16 cellular contexts compared by ENCODE assay signal in genomic region chr1:162240643-162240976, GRCh38.
DNase-seq lines count a peak whose midpoint lies in the region; ATAC-seq, FAIRE-seq and TF ChIP-seq lines count a peak whose summit lies in the region.
"Had no signal": no experiment of that assay in that cellular context is flagged by ENCODE, and none has a peak within 500 bp of the region (broad histone marks: within the 10 kb centered on the region; RNA-seq: fewer than 3 reads in every experiment).

No MANE protein-coding gene starts in this region.

- no peaks in the 10 kb centered on the region for H3K36me3 Mint-ChIP-seq in Caco-2 (ENCODE audit: insufficient read depth, unreplicated experiment)
- H3K36me3 Mint-ChIP-seq: CD8-positive, alpha-beta T cell; IgD-negative memory B cell had no signal

- TF ChIP-seq EP300 in neural cell (conservative IDR thresholded peaks at IDR 0.05; ENCODE audit: poor library complexity, severe bottlenecking): no peak

- DNase-seq in Caco-2 (peak; percentile 16 to 41), PC-3 (peak; percentile 32), left colon (no peak), NCI-H2107 (lab: John Stamatoyannopoulos, UW) (no peak), D721Med (ENCODE audit: insufficient read length, low spot score) (no peak), NCI-H510A treated with DMSO at 0.1 percent for 48 hours (lab: John Stamatoyannopoulos, UW) (no peak)
- DNase-seq: CD8-positive, alpha-beta T cell; GM23248 had no signal

- POLR2A ChIA-PET in Caco-2 (lab: Charles Lee) (no interaction called here), PC-3 (lab: Charles Lee; ENCODE audit: unreplicated experiment) (no interaction called here)

- no peak for ATAC-seq in PC-3
- peak; percentile 69 for ATAC-seq in left colon
- ATAC-seq: CD8-positive, alpha-beta T cell had no signal

- no peaks in the 10 kb centered on the region for H3K27me3 Mint-ChIP-seq in Caco-2 (ENCODE audit: insufficient read depth, unreplicated experiment)

- H3K36me3 ChIP-seq in Caco-2 (ENCODE audit: control insufficient read depth, insufficient read depth, low read length): no peaks in the 10 kb centered on the region
- no peaks in the 10 kb centered on the region for H3K36me3 ChIP-seq in PC-3 (ENCODE audit: low read depth, low read length)
- H3K36me3 ChIP-seq in neural cell (ENCODE audit: insufficient read depth, low read length): no peaks in the 10 kb centered on the region
- H3K36me3 ChIP-seq: BLaER1 treated with 17β-estradiol and CSF1 and Interleukin-3, amounts not matched to agents 10 nM and 100 nM; HAP-1 had no signal

- BruUV-seq in Caco-2 (replicated peaks; lab: Mats Ljungman, UMichigan) (no TSS peak), PC-3 (replicated peaks; lab: Mats Ljungman, UMichigan) (no TSS peak)

- H3F3A ChIP-seq in PC-3 (ENCODE audit: low read length, unreplicated experiment): no peaks in the 10 kb centered on the region
- peaks cover 4% of the 10 kb centered on the region for H3F3A ChIP-seq in neural cell (ENCODE audit: insufficient read depth, low read length, poor library complexity, severe bottlenecking)

- H3K27ac ChIP-seq in PC-3 (ENCODE audit: low read length): no peak overlapping the region
- H3K27ac ChIP-seq in neural cell (ENCODE audit: low read length): peak overlapping the region; percentile 31
- H3K27ac ChIP-seq: BLaER1 treated with 17β-estradiol and CSF1 and Interleukin-3, amounts not matched to agents 10 nM and 100 nM; GM23248 had no signal

- H2AFZ ChIP-seq in PC-3 (ENCODE audit: low read length): no peak overlapping the region
- no peak overlapping the region for H2AFZ ChIP-seq in neural cell (ENCODE audit: low read depth, low read length)
- H2AFZ ChIP-seq: GM23248 had no signal

- H3K27me3 ChIP-seq in Caco-2 (replicated peaks; ENCODE audit: control insufficient read depth, insufficient read depth, low read length) (no peaks in the 10 kb centered on the region), PC-3 (ENCODE audit: low read length) (no peaks in the 10 kb centered on the region), neural cell (ENCODE audit: insufficient read depth, low read depth, low read length) (no peaks in the 10 kb centered on the region)
- H3K27me3 ChIP-seq: BLaER1 treated with 17β-estradiol and CSF1 and Interleukin-3, amounts not matched to agents 10 nM and 100 nM had no signal

- H3K9me3 ChIP-seq in Caco-2 (no peaks in the 10 kb centered on the region), PC-3 (ENCODE audit: low read length) (no peaks in the 10 kb centered on the region), neural cell (ENCODE audit: low read length) (no peaks in the 10 kb centered on the region)
- H3K9me3 ChIP-seq: BLaER1 treated with 17β-estradiol and CSF1 and Interleukin-3, amounts not matched to agents 10 nM and 100 nM; HAP-1 had no signal

- no peak overlapping the region for H3K27ac Mint-ChIP-seq in Caco-2 (ENCODE audit: unreplicated experiment)
- H3K27ac Mint-ChIP-seq: B cell; CD8-positive, alpha-beta T cell had no signal

- intact Hi-C loops in Caco-2 (cut with micrococcal nuclease; ENCODE audit: unreplicated experiment) (loop anchor here (5.0 kb wide), 1 partner anchor 48 kb away; no protein-coding TSS in a partner anchor), PC-3 (cut with micrococcal nuclease) (no loop called here), left colon (cut with DNase I, micrococcal nuclease) (no loop called here)

- H3K4me1 Mint-ChIP-seq in Caco-2 (ENCODE audit: low read depth, unreplicated experiment): peaks cover 25% of the 10 kb centered on the region
- H3K4me1 Mint-ChIP-seq: B cell had no signal

- H3K9me2 ChIP-seq in PC-3 (replicated peaks; ENCODE audit: low read length): no peaks in the 10 kb centered on the region
- no peaks in the 10 kb centered on the region for H3K9me2 ChIP-seq in neural cell (ENCODE audit: insufficient read depth, low read length)

- CTCF ChIA-PET in Caco-2 (lab: Charles Lee): no interaction called here
- CTCF ChIA-PET in PC-3 (lab: Charles Lee): no interaction called here

- no peak for TF ChIP-seq RAD21 in neural cell (conservative IDR thresholded peaks at IDR 0.05)

- no peaks in the 10 kb centered on the region for H4K20me1 ChIP-seq in PC-3 (ENCODE audit: low read length)
- H4K20me1 ChIP-seq in neural cell (ENCODE audit: insufficient read depth): no peaks in the 10 kb centered on the region
- H4K20me1 ChIP-seq: BLaER1 treated with 17β-estradiol and CSF1 and Interleukin-3, amounts not matched to agents 10 nM and 100 nM had no signal

- H3K9ac ChIP-seq in PC-3 (ENCODE audit: low read length) (no peak overlapping the region), neural cell (ENCODE audit: low read length) (no peak overlapping the region)
- H3K9ac ChIP-seq: BLaER1 treated with 17β-estradiol and CSF1 and Interleukin-3, amounts not matched to agents 10 nM and 100 nM; GM23248 had no signal

- H3K4me3 Mint-ChIP-seq in Caco-2 (ENCODE audit: unreplicated experiment): no peak overlapping the region
- H3K4me3 Mint-ChIP-seq: B cell; CD8-positive, alpha-beta T cell; IgD-negative memory B cell had no signal

- H3K4me2 ChIP-seq in PC-3 (ENCODE audit: low read length) (no peak overlapping the region), neural cell (ENCODE audit: low read length) (no peak overlapping the region)
- H3K4me2 ChIP-seq: BLaER1 treated with 17β-estradiol and CSF1 and Interleukin-3, amounts not matched to agents 10 nM and 100 nM had no signal

- no peak for FAIRE-seq in D721Med (lab: Jason Lieb, UNC)
- FAIRE-seq: G401.6, GM12891, HTR-8/SVneo had no signal

- H3K9me3 Mint-ChIP-seq in Caco-2 (ENCODE audit: unreplicated experiment): peaks cover 9% of the 10 kb centered on the region
- H3K9me3 Mint-ChIP-seq: CD8-positive, alpha-beta T cell had no signal

- H3K4me3 ChIP-seq in Caco-2 (ENCODE audit: low read depth, low read length) (no peak overlapping the region), PC-3 (ENCODE audit: low read length) (no peak overlapping the region), neural cell (ENCODE audit: low read length) (no peak overlapping the region)
- H3K4me3 ChIP-seq: BLaER1 treated with 17β-estradiol and CSF1 and Interleukin-3, amounts not matched to agents 10 nM and 100 nM; GM23248; HAP-1 had no signal

- H3K79me2 ChIP-seq in PC-3 (ENCODE audit: low read length): no peaks in the 10 kb centered on the region
- peaks cover 13% of the 10 kb centered on the region for H3K79me2 ChIP-seq in neural cell (replicated peaks; ENCODE audit: insufficient read depth, low read length)

- TF ChIP-seq CTCF in Caco-2 (IDR thresholded peaks at IDR 0.05; ENCODE audit: insufficient read depth in 1 of 2, low read depth in 1 of 2, low read length in 1 of 2, severe bottlenecking in 1 of 2, unreplicated experiment in 1 of 2) (no peak), PC-3 (conservative IDR thresholded peaks at IDR 0.05; ENCODE audit: low read depth, low read length) (no peak), neural cell (IDR thresholded peaks at IDR 0.05; ENCODE audit: poor library complexity, severe bottlenecking) (no peak), D721Med (IDR thresholded peaks at IDR 0.05; ENCODE audit: insufficient read depth, missing control alignments) (no peak)

- H3K4me1 ChIP-seq in Caco-2 (0 out of 2 replicates have a peak, but pooled peaks cover 3% of the 10 kb centered on the region), PC-3 (ENCODE audit: insufficient read depth, low read length) (no peaks in the 10 kb centered on the region)

TF ChIP-seq in neural cell, 6 proteins besides CTCF, POLR2A, EP300 and RAD21:
- no peak for TF ChIP-seq SMC3 (conservative IDR thresholded peaks at IDR 0.05; ENCODE audit: poor library complexity)
- no peak for TF ChIP-seq REST (IDR thresholded peaks at IDR 0.05; ENCODE audit: borderline replicate concordance)
- TF ChIP-seq TAF1 (IDR thresholded peaks at IDR 0.05; ENCODE audit: low read depth): no peak
- TF ChIP-seq POLR2AphosphoS5 (IDR thresholded peaks at IDR 0.05): no peak
- TF ChIP-seq EZH2 (IDR thresholded peaks at IDR 0.05; ENCODE audit: borderline replicate concordance, insufficient read depth, low read length, poor library complexity, severe bottlenecking): no peak
- no peak for TF ChIP-seq MXI1 (conservative IDR thresholded peaks at IDR 0.05; ENCODE audit: poor library complexity, severe bottlenecking)

Comparison
In these comparisons a context has a peak if more than half of its experiments do, and no peak if none do; other contexts are left out.
1. DNase-seq: peak in Caco-2 (2 of 2) and PC-3 (single experiment); none in left colon (0 of 2), NCI-H2107 (single experiment), D721Med (single experiment) and NCI-H510A treated with DMSO at 0.1 percent for 48 hours (single experiment).